In the genomic region with DNA sequence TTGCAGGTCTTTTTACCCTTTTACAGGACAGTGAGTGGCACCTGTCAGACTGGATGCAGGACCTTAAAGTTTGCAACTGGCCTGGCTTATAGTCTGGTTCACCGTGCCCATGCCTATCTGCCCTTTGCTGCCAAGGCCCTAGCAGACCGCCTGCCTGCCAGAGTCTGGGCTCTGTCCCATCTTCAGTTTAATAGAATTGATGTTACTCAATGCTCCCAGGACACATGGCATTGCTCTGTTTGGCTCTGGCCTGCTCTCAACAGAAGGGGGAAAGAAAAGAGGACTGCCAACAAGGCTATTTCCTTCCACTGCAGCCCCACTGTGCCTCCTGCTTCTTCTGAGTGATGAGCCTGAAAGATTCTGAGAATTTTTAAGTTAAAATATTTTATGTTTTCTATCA, we compare ENCODE assay signal across 28 cellular contexts. TPM values are rescaled to one million over a fixed set of nuclear protein-coding genes. Genes with fewer than 3 reads are reported as not detected.
A peak's percentile ranks its signal among the peaks of the same experiment; 100 is the strongest.
DNase-seq lines count a peak whose midpoint lies in the region; ATAC-seq and TF ChIP-seq lines count a peak whose summit lies in the region.
"Had no signal": no experiment of that assay in that cellular context is flagged by ENCODE, and none has a peak within 500 bp of the region (broad histone marks: within the 10 kb centered on the region; RNA-seq: fewer than 3 reads in every experiment).

No MANE protein-coding gene starts in this region.

- H3K27ac ChIP-seq in left ventricle myocardium inferior (replicated peaks) (peak overlapping the region; percentile 41), psoas muscle (peak overlapping the region; percentile 59), vagina (no peak overlapping the region)
- H3K27ac ChIP-seq: ascending aorta, C4-2B, cardiac muscle cell, esophagus muscularis mucosa, gastroesophageal sphincter, HL-60, parathyroid adenoma, RWPE1, skin epidermis, tibial artery had no signal

- no peaks in the 10 kb centered on the region for H3K9me3 ChIP-seq in left ventricle myocardium inferior (replicated peaks)
- no peaks in the 10 kb centered on the region for H3K9me3 ChIP-seq in psoas muscle
- no peaks in the 10 kb centered on the region for H3K9me3 ChIP-seq in vagina
- H3K9me3 ChIP-seq: ascending aorta, esophagus muscularis mucosa, gastroesophageal sphincter, tibial artery had no signal

- no peak for TF ChIP-seq POLR2A in vagina (IDR thresholded peaks at IDR 0.05)

- H3K4me3 ChIP-seq in left ventricle myocardium inferior (no peak overlapping the region), psoas muscle (no peak overlapping the region), vagina (no peak overlapping the region)
- H3K4me3 ChIP-seq: ascending aorta, cardiac muscle cell, esophagus muscularis mucosa, gastroesophageal sphincter, lung, skin epidermis, tibial artery had no signal

- H3K4me1 ChIP-seq in left ventricle myocardium inferior: peaks cover 35% of the 10 kb centered on the region
- H3K4me1 ChIP-seq in psoas muscle: peaks cover 20% of the 10 kb centered on the region
- peaks cover 5% of the 10 kb centered on the region for H3K4me1 ChIP-seq in vagina
- H3K4me1 ChIP-seq: ascending aorta, parathyroid adenoma had no signal

- DNase-seq in C1 segment of cervical spinal cord (lab: John Stamatoyannopoulos, UW): peak in 10 of 14 donors; percentile 19 to 97 (median 52)
- DNase-seq in amygdala (lab: John Stamatoyannopoulos, UW): peak in 30 of 56 donors; percentile 7 to 73 (median 28)
- peak; percentile 52 for DNase-seq in left ventricle myocardium inferior
- peak; percentile 28 to 74 for DNase-seq in psoas muscle
- DNase-seq in vagina (ENCODE audit: extremely low spot score in 2 of 2): no peak
- DNase-seq: activated CD8-positive, alpha-beta T cell treated with anti-CD3 and anti-CD28 coated beads for 36 hours; dermis blood vessel endothelial cell; islet precursor cell; Karpas-422; NCI-H1436 treated with DMSO at 0.1 percent for 48 hours; stimulated activated naive CD8-positive, alpha-beta T cell treated with anti-CD3 and anti-CD28 coated beads, Interleukin-15, amount 100 ng/mL, for 72 hours; tibial artery had no signal

- H3K36me3 ChIP-seq in left ventricle myocardium inferior (no peaks in the 10 kb centered on the region), psoas muscle (ENCODE audit: insufficient read depth in 1 of 2, low read depth in 1 of 2) (no peaks in the 10 kb centered on the region), vagina (no peaks in the 10 kb centered on the region)
- H3K36me3 ChIP-seq: ascending aorta, cardiac muscle cell, esophagus muscularis mucosa, gastroesophageal sphincter, tibial artery had no signal

- H3K27me3 ChIP-seq in left ventricle myocardium inferior (ENCODE audit: low read depth) (no peaks in the 10 kb centered on the region), psoas muscle (ENCODE audit: insufficient read depth in 3 of 3, low read length in 2 of 3) (no peaks in the 10 kb centered on the region), vagina (no peaks in the 10 kb centered on the region)
- H3K27me3 ChIP-seq: ascending aorta, cardiac muscle cell, esophagus muscularis mucosa, gastroesophageal sphincter, tibial artery had no signal

- peak; percentile 93 to 97 (median 95) for ATAC-seq in psoas muscle
- ATAC-seq in HG02759 (IDR thresholded peaks at IDR 0.05; ENCODE audit: unreplicated experiment): no peak
- ATAC-seq in HG02884 (IDR thresholded peaks at IDR 0.05; ENCODE audit: unreplicated experiment): no peak
- ATAC-seq in HG03196 (IDR thresholded peaks at IDR 0.05; ENCODE audit: unreplicated experiment): no peak
- ATAC-seq: activated CD8-positive, alpha-beta T cell treated with anti-CD3 and anti-CD28 coated beads for 36 hours; gastroesophageal sphincter; HCT116 had no signal

- no peak for TF ChIP-seq CTCF in left ventricle myocardium inferior (IDR thresholded peaks at IDR 0.05; ENCODE audit: borderline replicate concordance)
- TF ChIP-seq CTCF in psoas muscle (IDR thresholded peaks at IDR 0.05): no peak
- no peak for TF ChIP-seq CTCF in vagina (IDR thresholded peaks at IDR 0.05)

- intact Hi-C loops in left ventricle myocardium inferior (cut with micrococcal nuclease) (no loop called here), psoas muscle (cut with DNase I) (no loop called here), vagina (cut with DNase I) (no loop called here)

- WGBS in psoas muscle, 3 donors: 31 to 35% (median 34%) methylated on average over 2 of the region's 2 CpGs

RNA-seq across cellular contexts. Expression of gene TMEM178A, which starts 25.6 kb away (rescaled TPM):
- total RNA-seq in left ventricle myocardium inferior: 3.6 TPM
- total RNA-seq in psoas muscle: 1 to 10 TPM in 3 of 4 donors, under 1 TPM in 1; 0.46 to 1.6 (median 1.2) TPM
- polyA plus RNA-seq in psoas muscle: under 1 TPM; 0.10 to 0.44 (median 0.14) TPM
- 2.0 TPM for total RNA-seq in vagina
- total RNA-seq: dermis blood vessel endothelial cell; NCI-H460; T-helper 2 cell treated with Interferon-gamma antibody and Interleukin-4, amounts not matched to agents 100 ng/mL and 5 ng/mL, for 36 hours had no signal

Comparison
In these comparisons a context has a peak if more than half of its experiments do, and no peak if none do; other contexts are left out.
1. DNase-seq: peak in C1 segment of cervical spinal cord (10 of 14), amygdala (30 of 56), left ventricle myocardium inferior (single experiment) and psoas muscle (2 of 2); none in vagina (0 of 2).
2. ATAC-seq: peak in psoas muscle (4 of 4); none in HG02759 (single experiment), HG02884 (single experiment) and HG03196 (single experiment).